ENCODE assay signal across 7 cellular contexts in genomic region chr6:13624871-13625288, GRCh38. TPM values are rescaled to one million over a fixed set of nuclear protein-coding genes. Genes with fewer than 3 reads are reported as not detected.
DNase-seq lines count a peak whose midpoint lies in the region; ATAC-seq and TF ChIP-seq lines count a peak whose summit lies in the region.

No MANE protein-coding gene starts in this region.

- H2BK12ac ChIP-seq in H9 (ENCODE audit: insufficient read length, low read depth, low read length): no peak overlapping the region

- H3K9me3 ChIP-seq in H9 (ENCODE audit: control insufficient read depth, low read depth, low read length): no peaks in the 10 kb centered on the region
- no peaks in the 10 kb centered on the region for H3K9me3 ChIP-seq in PC-9 (ENCODE audit: insufficient read depth, low read depth)
- no peaks in the 10 kb centered on the region for H3K9me3 ChIP-seq in mammary epithelial cell (replicated peaks; ENCODE audit: insufficient read depth, low read length)
- no peaks in the 10 kb centered on the region for H3K9me3 ChIP-seq in mucosa of descending colon

- H3K4me3 ChIP-seq in PC-9 (no peak overlapping the region), mammary epithelial cell (replicated peaks in 1 of 3; ENCODE audit: insufficient read depth in 1 of 3, low read depth in 2 of 3, low read length in 3 of 3) (no peak overlapping the region), mucosa of descending colon (no peak overlapping the region)

- H3K56ac ChIP-seq in H9 (ENCODE audit: insufficient read length, low read depth, low read length): no peak overlapping the region

- H3K9me3 Mint-ChIP-seq in H9: no peaks in the 10 kb centered on the region

- intact Hi-C loops in PC-9 (cut with micrococcal nuclease; ENCODE audit: unreplicated experiment) (loop anchor here (10.0 kb wide), 1 partner anchor 440 kb away; no protein-coding TSS in a partner anchor), mammary epithelial cell (cut with micrococcal nuclease) (no loop called here), mucosa of descending colon (cut with DNase I, micrococcal nuclease) (no loop called here)

- ATAC-seq in mucosa of descending colon (peak; percentile 74), GM21529 (IDR thresholded peaks at IDR 0.05; ENCODE audit: unreplicated experiment) (no peak)

- in situ Hi-C loops in mammary epithelial cell (cut with MboI; ENCODE audit: low sequenced_read_pairs in 2 of 2): loop anchor here in 1 of 2 donors (25.0 kb wide), 1 partner anchor 288 kb away; the partner anchor contains the start of gene TBC1D7

- DNase-seq in DMS153 treated with DMSO at 0.1 percent for 48 hours (lab: John Stamatoyannopoulos, UW; ENCODE audit: unreplicated experiment) (peak; percentile 2), H9 (peak; percentile 62), PC-9 (no peak), mammary epithelial cell (peak; percentile 21), mucosa of descending colon (peak in 1 of 3 donors; percentile 29), NCI-H128 (lab: John Stamatoyannopoulos, UW; ENCODE audit: unreplicated experiment) (no peak)

- no peak overlapping the region for H3K23ac ChIP-seq in H9 (ENCODE audit: insufficient read length, low read depth, low read length)

- peaks cover 6 to 57% (median 47%) of the 10 kb centered on the region in 3 experiments; a peak in 6 of 7 replicates for H3K36me3 Mint-ChIP-seq in H9 (ENCODE audit: insufficient read depth in 1 of 3, low read depth in 3 of 3)

- H3K9ac ChIP-seq in H9 (ENCODE audit: extremely low read depth, insufficient read length, low read length) (no peak overlapping the region), mammary epithelial cell (ENCODE audit: insufficient read depth, low read length) (no peak overlapping the region)

- WGBS in H9 (ENCODE audit: extremely low coverage, insufficient read length, low lambda C conversion rate): no CpG with 5 or more reads among the region's 4 CpGs
- 88% methylated on average over 4 of the region's 4 CpGs for WGBS in mammary epithelial cell (ENCODE audit: low coverage, missing lambda C conversion rate)

- dilution Hi-C loops in mammary epithelial cell (cut with HindIII; ENCODE audit: low sequenced_read_pairs): no loop called here

- TF ChIP-seq CTCF in H9 (conservative IDR thresholded peaks at IDR 0.05) (peak; percentile 79), PC-9 (conservative IDR thresholded peaks at IDR 0.05) (peak; percentile 64), mammary epithelial cell (conservative IDR thresholded peaks at IDR 0.05 in 1 of 2, IDR thresholded peaks at IDR 0.05 in 1 of 2; ENCODE audit: extremely low read depth in 1 of 2, insufficient read depth in 1 of 2, low read depth in 1 of 2, low read length in 2 of 2) (peak; percentile 57 to 58), mucosa of descending colon (IDR thresholded peaks at IDR 0.05) (no peak)

- H3K14ac ChIP-seq in H9 (ENCODE audit: insufficient read depth, low read length): no peak overlapping the region

- no peak overlapping the region for H2BK20ac ChIP-seq in H9 (ENCODE audit: low read depth, low read length, poor library complexity, severe bottlenecking)

- no peak overlapping the region for H2AK5ac ChIP-seq in H9 (ENCODE audit: insufficient read length, low read length)

- H2BK5ac ChIP-seq in H9 (ENCODE audit: insufficient read length, low read length): no peak overlapping the region

- CTCF ChIA-PET in PC-9 (lab: Charles Lee): interaction anchor here (1.0 kb wide), 1 partner anchor 11 kb away, joined by 3 read pairs; no protein-coding TSS in a partner anchor
- CTCF ChIA-PET in mammary epithelial cell (lab: Charles Lee; ENCODE audit: low non-redundant PET): interaction anchor here (0.5 kb wide), 1 partner anchor 288 kb away, joined by 4 read pairs; no protein-coding TSS in a partner anchor

- no peak overlapping the region for H4K8ac ChIP-seq in H9 (replicated peaks; ENCODE audit: insufficient read length, low read depth, low read length)

- no peak overlapping the region for H3K18ac ChIP-seq in H9 (ENCODE audit: insufficient read length, low read depth, low read length)

- H3K4me2 ChIP-seq in H9 (ENCODE audit: insufficient read depth, insufficient read length, low read length) (no peak overlapping the region), PC-9 (no peak overlapping the region), mammary epithelial cell (ENCODE audit: insufficient read depth, low read depth, low read length) (no peak overlapping the region)

- H3K36me3 ChIP-seq in PC-9 (ENCODE audit: low read depth) (peaks cover 64% of the 10 kb centered on the region), mammary epithelial cell (ENCODE audit: insufficient read depth, low read length) (peaks cover 37% of the 10 kb centered on the region), mucosa of descending colon (ENCODE audit: low read depth) (peaks cover 10% of the 10 kb centered on the region)

- H3K27me3 Mint-ChIP-seq in H9 (ENCODE audit: low read depth): no peaks in the 10 kb centered on the region

- peak overlapping the region in 2 of 3 experiments; percentile 30 to 61; a peak in 3 of 7 replicates for H3K27ac Mint-ChIP-seq in H9

- no peaks in the 10 kb centered on the region for H4K20me1 ChIP-seq in H9 (ENCODE audit: control insufficient read depth, insufficient read depth, insufficient read length)
- peaks cover 21% of the 10 kb centered on the region for H4K20me1 ChIP-seq in PC-9 (ENCODE audit: insufficient read depth)
- H4K20me1 ChIP-seq in mammary epithelial cell (ENCODE audit: insufficient read depth, low read length): no peaks in the 10 kb centered on the region

- H4K5ac ChIP-seq in H9 (ENCODE audit: insufficient read length, low read depth, low read length): no peak overlapping the region

- H3K27me3 ChIP-seq in H9 (ENCODE audit: insufficient read depth, low read length) (no peaks in the 10 kb centered on the region), PC-9 (ENCODE audit: insufficient read depth, low read depth) (no peaks in the 10 kb centered on the region), mammary epithelial cell (ENCODE audit: insufficient read depth, low read length) (no peaks in the 10 kb centered on the region)

- BruUV-seq in PC-9 (replicated peaks; lab: Mats Ljungman, UMichigan) (no TSS peak), mammary epithelial cell (replicated peaks; lab: Mats Ljungman, UMichigan) (no TSS peak)

- H3K4ac ChIP-seq in H9 (ENCODE audit: low read depth, low read length): no peak overlapping the region

- H3K9me2 ChIP-seq in PC-9 (ENCODE audit: insufficient read depth): no peaks in the 10 kb centered on the region

- H3T11ph ChIP-seq in H9 (ENCODE audit: low read length): no peak overlapping the region

- no peaks in the 10 kb centered on the region for H3K79me1 ChIP-seq in H9 (ENCODE audit: insufficient read depth, low read depth, low read length, poor library complexity, severe bottlenecking)

- POLR2A ChIA-PET in PC-9 (lab: Charles Lee; ENCODE audit: unreplicated experiment): interaction anchor here (0.6 kb wide), 1 partner anchor 28 kb away, joined by 3 read pairs; no protein-coding TSS in a partner anchor

- H2AFZ ChIP-seq in H9 (ENCODE audit: low read length) (no peak overlapping the region), PC-9 (no peak overlapping the region), mammary epithelial cell (ENCODE audit: low read depth, low read length) (no peak overlapping the region)

- H3F3A ChIP-seq in PC-9 (ENCODE audit: insufficient read depth, low read depth): peaks cover 72% of the 10 kb centered on the region

- H3K4me1 Mint-ChIP-seq in H9: peaks cover 4 to 5% of the 10 kb centered on the region in 2 experiments; a peak in 3 of 4 replicates

- H3K23me2 ChIP-seq in H9 (ENCODE audit: insufficient read length, low read depth, low read length, poor library complexity, severe bottlenecking): no peaks in the 10 kb centered on the region

- no peaks in the 10 kb centered on the region for H3K79me2 ChIP-seq in H9 (ENCODE audit: insufficient read depth, low read length)
- 0 out of 2 replicates have a peak, but pooled peaks cover 4% of the 10 kb centered on the region for H3K79me2 ChIP-seq in PC-9 (ENCODE audit: low read depth)
- peaks cover 2% of the 10 kb centered on the region for H3K79me2 ChIP-seq in mammary epithelial cell (ENCODE audit: insufficient read depth, low read length)

- H3K4me3 Mint-ChIP-seq in H9: no peak overlapping the region; a peak in 1 of 5 replicates

- H3K27ac ChIP-seq in H9 (ENCODE audit: insufficient read length, low read depth, low read length) (no peak overlapping the region), PC-9 (no peak overlapping the region), mammary epithelial cell (ENCODE audit: insufficient read depth, low read depth, low read length) (no peak overlapping the region)

- H2BK120ac ChIP-seq in H9 (ENCODE audit: low read depth, low read length, poor library complexity, severe bottlenecking): no peak overlapping the region

- H2BK15ac ChIP-seq in H9 (ENCODE audit: low read depth, low read length): no peak overlapping the region

- no peaks in the 10 kb centered on the region for H3K4me1 ChIP-seq in H9 (ENCODE audit: insufficient read depth, low read length)
- no peaks in the 10 kb centered on the region for H3K4me1 ChIP-seq in PC-9 (replicated peaks; ENCODE audit: insufficient read depth)
- no peaks in the 10 kb centered on the region for H3K4me1 ChIP-seq in mammary epithelial cell (ENCODE audit: insufficient read depth, low read length)
- H3K4me1 ChIP-seq in mucosa of descending colon (ENCODE audit: low read depth): no peaks in the 10 kb centered on the region

- no peak overlapping the region for H4K91ac ChIP-seq in H9 (ENCODE audit: insufficient read length, low read depth, low read length)

RNA-seq across cellular contexts. Expression of gene NOL7, which starts 9.7 kb away (rescaled TPM):
- total RNA-seq in H9 (2021) (70.5 and 72.1 TPM in 2 replicates), PC-9 (2021) (75.9 and 78.6 TPM in 2 replicates), mammary epithelial cell (10 to 100 TPM; 20.3 to 70.0 TPM), mucosa of descending colon (10 to 100 TPM; 47.4 to 53.9 (median 49.0) TPM)
- 30.4 TPM for polyA plus RNA-seq in mammary epithelial cell
- 5.3 TPM for polyA minus RNA-seq in mammary epithelial cell

RNA-seq across cellular contexts. Expression of gene SIRT5, which starts 50.5 kb away (rescaled TPM):
- total RNA-seq in H9 (2021): 14.3 and 14.6 TPM in 2 replicates
- 15.9 and 16.2 TPM in 2 replicates for total RNA-seq in PC-9 (2021)
- 10 to 100 TPM; 11.8 to 12.4 TPM for total RNA-seq in mammary epithelial cell
- 5.1 TPM for polyA plus RNA-seq in mammary epithelial cell
- 2.3 TPM for polyA minus RNA-seq in mammary epithelial cell
- 10 to 100 TPM; 15.9 to 21.1 (median 16.5) TPM for total RNA-seq in mucosa of descending colon

Comparison
In these comparisons a context has a peak if more than half of its experiments do, and no peak if none do; other contexts are left out.
1. DNase-seq: peak in DMS153 treated with DMSO at 0.1 percent for 48 hours (single experiment), H9 (single experiment) and mammary epithelial cell (single experiment); none in PC-9 (0 of 2) and NCI-H128 (single experiment).